In genomic region chr18:28204154-28204553, GRCh38 we compare ENCODE assay signal across 13 cellular contexts. TPM values are rescaled to one million over a fixed set of nuclear protein-coding genes. Genes with fewer than 3 reads are reported as not detected.
DNase-seq lines count a peak whose midpoint lies in the region; ATAC-seq and TF ChIP-seq lines count a peak whose summit lies in the region.
"Had no signal": no experiment of that assay in that cellular context is flagged by ENCODE, and none has a peak within 500 bp of the region (broad histone marks: within the 10 kb centered on the region; RNA-seq: fewer than 3 reads in every experiment).

No MANE protein-coding gene starts in this region.

- H3K27me3 Mint-ChIP-seq in mesothelial cell of epicardium (ENCODE audit: low read depth), result no peaks in the 10 kb centered on the region
- no peaks in the 10 kb centered on the region for H3K27me3 Mint-ChIP-seq in CD8-positive, alpha-beta T cell (ENCODE audit: low read depth)
- H3K27me3 Mint-ChIP-seq in stimulated activated memory B cell treated with anti-CD40 and anti-IgM and Interleukin-4, amounts not matched to agents 10 μg/mL and 1 μg/mL and 100 μg/mL, for 72 hours, result no peaks in the 10 kb centered on the region
- H3K27me3 Mint-ChIP-seq: activated CD4-positive, alpha-beta memory T cell treated with anti-CD3 and anti-CD28 coated beads, Interleukin-2, amount 10 ng/mL, durations not matched to agents 7 days and 5 days; activated naive CD8-positive, alpha-beta T cell treated with anti-CD3 and anti-CD28 coated beads, Interleukin-2, amount 50 U/mL, for 24 hours; naive thymus-derived CD8-positive, alpha-beta T cell had no signal

- intact Hi-C loops in CD8-positive, alpha-beta T cell (cut with DNase I, micrococcal nuclease), result no loop called here

- peaks cover 10% of the 10 kb centered on the region for H3K9me3 Mint-ChIP-seq in mesothelial cell of epicardium
- H3K9me3 Mint-ChIP-seq in CD8-positive, alpha-beta T cell, result peaks cover 7% of the 10 kb centered on the region
- H3K9me3 Mint-ChIP-seq in stimulated activated memory B cell treated with anti-CD40 and anti-IgM and Interleukin-4, amounts not matched to agents 10 μg/mL and 1 μg/mL and 100 μg/mL, for 72 hours, result peaks cover 6% of the 10 kb centered on the region

- H3K36me3 Mint-ChIP-seq in mesothelial cell of epicardium, result no peaks in the 10 kb centered on the region
- no peaks in the 10 kb centered on the region for H3K36me3 Mint-ChIP-seq in CD8-positive, alpha-beta T cell
- no peaks in the 10 kb centered on the region for H3K36me3 Mint-ChIP-seq in stimulated activated memory B cell treated with anti-CD40 and anti-IgM and Interleukin-4, amounts not matched to agents 10 μg/mL and 1 μg/mL and 100 μg/mL, for 72 hours
- H3K36me3 Mint-ChIP-seq: naive thymus-derived CD8-positive, alpha-beta T cell had no signal

- in situ Hi-C loops in GM13977 (cut with MboI; ENCODE audit: low pct_unique_long_range_greater_than_20kb, low sequenced_read_pairs, unreplicated experiment), result no loop called here

- H3K4me3 ChIP-seq in AG10803 (ENCODE audit: low read length), result no peak overlapping the region
- no peak overlapping the region for H3K4me3 ChIP-seq in CD8-positive, alpha-beta T cell (ENCODE audit: low read depth, low read length)
- H3K4me3 ChIP-seq: uterus had no signal

- H3K27ac ChIP-seq in CD8-positive, alpha-beta T cell (ENCODE audit: low read depth, low read length), result no peak overlapping the region
- H3K27ac ChIP-seq: uterus had no signal

- CTCF ChIA-PET in CD8-positive, alpha-beta T cell (lab: Charles Lee), result no interaction called here

- H3K36me3 ChIP-seq in CD8-positive, alpha-beta T cell (ENCODE audit: insufficient read depth, low read length), result no peaks in the 10 kb centered on the region
- H3K36me3 ChIP-seq: uterus had no signal

- POLR2A ChIA-PET in CD8-positive, alpha-beta T cell (lab: Charles Lee), result no interaction called here

- peak overlapping the region; percentile 79 for H3K27ac Mint-ChIP-seq in mesothelial cell of epicardium
- H3K27ac Mint-ChIP-seq in CD8-positive, alpha-beta T cell, result no peak overlapping the region
- H3K27ac Mint-ChIP-seq in stimulated activated memory B cell treated with anti-CD40 and anti-IgM and Interleukin-4, amounts not matched to agents 10 μg/mL and 1 μg/mL and 100 μg/mL, for 72 hours, result no peak overlapping the region
- H3K27ac Mint-ChIP-seq: activated CD4-positive, alpha-beta memory T cell treated with anti-CD3 and anti-CD28 coated beads, Interleukin-2, amount 10 ng/mL, durations not matched to agents 7 days and 5 days; activated naive CD8-positive, alpha-beta T cell treated with anti-CD3 and anti-CD28 coated beads, Interleukin-2, amount 50 U/mL, for 24 hours; naive thymus-derived CD8-positive, alpha-beta T cell had no signal

- no peak for TF ChIP-seq CTCF in AG10803 (conservative IDR thresholded peaks at IDR 0.05; ENCODE audit: low read length)
- no peak for TF ChIP-seq CTCF in mesothelial cell of epicardium (IDR thresholded peaks at IDR 0.05; ENCODE audit: unreplicated experiment)
- no peak for TF ChIP-seq CTCF in CD8-positive, alpha-beta T cell (IDR thresholded peaks at IDR 0.05)
- no peak for TF ChIP-seq CTCF in GM13977 (IDR thresholded peaks at IDR 0.05; ENCODE audit: extremely low read depth, insufficient read depth, missing control alignments)

- H3K27me3 ChIP-seq in CD8-positive, alpha-beta T cell (ENCODE audit: insufficient read depth, low read length), result no peaks in the 10 kb centered on the region
- H3K27me3 ChIP-seq: uterus had no signal

- no peaks in the 10 kb centered on the region for H3K4me1 ChIP-seq in CD8-positive, alpha-beta T cell (ENCODE audit: insufficient read depth, low read length)
- H3K4me1 ChIP-seq: uterus had no signal

- H3K4me1 Mint-ChIP-seq in mesothelial cell of epicardium, result peaks cover 20% of the 10 kb centered on the region
- no peaks in the 10 kb centered on the region for H3K4me1 Mint-ChIP-seq in CD8-positive, alpha-beta T cell (ENCODE audit: low read depth)
- no peaks in the 10 kb centered on the region for H3K4me1 Mint-ChIP-seq in stimulated activated memory B cell treated with anti-CD40 and anti-IgM and Interleukin-4, amounts not matched to agents 10 μg/mL and 1 μg/mL and 100 μg/mL, for 72 hours
- H3K4me1 Mint-ChIP-seq: activated naive CD8-positive, alpha-beta T cell treated with anti-CD3 and anti-CD28 coated beads, Interleukin-2, amount 50 U/mL, for 24 hours; naive thymus-derived CD8-positive, alpha-beta T cell had no signal

- H3K9me3 ChIP-seq in CD8-positive, alpha-beta T cell (ENCODE audit: low read length), result no peaks in the 10 kb centered on the region
- H3K9me3 ChIP-seq: uterus had no signal

- peak; percentile 90 for DNase-seq in AG10803 (ENCODE audit: low read depth)
- peak; percentile 54 for DNase-seq in LoVo (ENCODE audit: low spot score)
- peak; percentile 89 for DNase-seq in dermis blood vessel endothelial cell
- no peak for DNase-seq in mesothelial cell of epicardium (ENCODE audit: low spot score in 2 of 2, unreplicated experiment in 2 of 2)
- no peak for DNase-seq in CD8-positive, alpha-beta T cell
- no peak for DNase-seq in activated CD4-positive, alpha-beta T cell treated with anti-CD3 and anti-CD28 coated beads, Interleukin-2, amount 50 U/mL, for 1 hour
- DNase-seq in GM13977 (ENCODE audit: low spot score), result no peak
- DNase-seq: activated CD4-positive, alpha-beta memory T cell treated with anti-CD3 and anti-CD28 coated beads, Interleukin-2, amount 10 ng/mL, durations not matched to agents 7 days and 5 days; activated naive CD8-positive, alpha-beta T cell treated with anti-CD3 and anti-CD28 coated beads, Interleukin-2, amount 50 U/mL, for 24 hours; naive thymus-derived CD8-positive, alpha-beta T cell; NCI-H187 treated with DMSO at 0.1 percent for 48 hours; uterus had no signal

- H3K4me3 Mint-ChIP-seq in mesothelial cell of epicardium, result no peak overlapping the region
- no peak overlapping the region for H3K4me3 Mint-ChIP-seq in CD8-positive, alpha-beta T cell
- H3K4me3 Mint-ChIP-seq in stimulated activated memory B cell treated with anti-CD40 and anti-IgM and Interleukin-4, amounts not matched to agents 10 μg/mL and 1 μg/mL and 100 μg/mL, for 72 hours, result no peak overlapping the region
- H3K4me3 Mint-ChIP-seq: activated CD4-positive, alpha-beta memory T cell treated with anti-CD3 and anti-CD28 coated beads, Interleukin-2, amount 10 ng/mL, durations not matched to agents 7 days and 5 days; activated naive CD8-positive, alpha-beta T cell treated with anti-CD3 and anti-CD28 coated beads, Interleukin-2, amount 50 U/mL, for 24 hours; naive thymus-derived CD8-positive, alpha-beta T cell had no signal

- no peak for ATAC-seq in CD8-positive, alpha-beta T cell
- no peak for ATAC-seq in stimulated activated memory B cell treated with anti-CD40 and anti-IgM and Interleukin-4, amounts not matched to agents 10 μg/mL and 1 μg/mL and 100 μg/mL, for 72 hours
- ATAC-seq: activated naive CD8-positive, alpha-beta T cell treated with anti-CD3 and anti-CD28 coated beads, Interleukin-2, amount 50 U/mL, for 24 hours; naive thymus-derived CD8-positive, alpha-beta T cell had no signal

RNA-seq across cellular contexts. Expression of gene CDH2, which starts 27.2 kb away (rescaled TPM):
- total RNA-seq in dermis blood vessel endothelial cell, result 1.8 and 1.9 TPM in 2 replicates
- total RNA-seq in mesothelial cell of epicardium, result 44.9 to 46.6 TPM (median 45.0 TPM) in 3 replicates
- under 1 TPM in 1 of 2 experiments, not detected in 1; 0.17 TPM for total RNA-seq in CD8-positive, alpha-beta T cell
- total RNA-seq: activated CD4-positive, alpha-beta memory T cell treated with anti-CD3 and anti-CD28 coated beads, Interleukin-2, amount 10 ng/mL, durations not matched to agents 7 days and 5 days; naive thymus-derived CD8-positive, alpha-beta T cell had no signal

Comparison
In these comparisons a context has a peak if more than half of its experiments do, and no peak if none do; other contexts are left out.
1. DNase-seq: peak in AG10803 (single experiment), LoVo (single experiment) and dermis blood vessel endothelial cell (single experiment); none in mesothelial cell of epicardium (0 of 2), CD8-positive, alpha-beta T cell (0 of 7), activated CD4-positive, alpha-beta T cell treated with anti-CD3 and anti-CD28 coated beads, Interleukin-2, amount 50 U/mL, for 1 hour (single experiment) and GM13977 (single experiment).
2. RNA of gene CDH2, which starts 27.2 kb away (total RNA-seq): 44.9 to 46.6 TPM in mesothelial cell of epicardium; 1.8 to 1.9 TPM in dermis blood vessel endothelial cell and 0.17 TPM in CD8-positive, alpha-beta T cell; every median in the first group is over 10 times any median in the second.